ENCODE assay signal across 1 cellular context in genomic region chr12:12032260-12032761, GRCh38.
A peak's percentile ranks its signal among the peaks of the same experiment; 100 is the strongest.
TF ChIP-seq lines count a peak whose summit lies in the region.

No MANE protein-coding gene starts in this region.

TF ChIP-seq in GM12878, 131 proteins besides CTCF, POLR2A, EP300 and RAD21 (continued from another document and continues in another):
- no peak for TF ChIP-seq REST (IDR thresholded peaks at IDR 0.05; ENCODE audit: low read depth, low read length)
- no peak for TF ChIP-seq NR2C2 (IDR thresholded peaks at IDR 0.05; ENCODE audit: borderline replicate concordance, control insufficient read depth, insufficient read length, low read depth)
- no peak for TF ChIP-seq SMAD1 (IDR thresholded peaks at IDR 0.05; ENCODE audit: low read depth, partially characterized antibody)
- no peak for TF ChIP-seq E4F1 (IDR thresholded peaks at IDR 0.05; ENCODE audit: borderline replicate concordance, partially characterized antibody)
- TF ChIP-seq ELK1 (IDR thresholded peaks at IDR 0.05; ENCODE audit: low read depth, low read length), result no peak
- TF ChIP-seq RELA (IDR thresholded peaks at IDR 0.05; ENCODE audit: borderline replicate concordance, partially characterized antibody), result no peak
- no peak for TF ChIP-seq E2F4 (IDR thresholded peaks at IDR 0.05; ENCODE audit: low read depth, low read length)
- no peak for TF ChIP-seq NFXL1 (IDR thresholded peaks at IDR 0.05; ENCODE audit: borderline replicate concordance)
- TF ChIP-seq POLR2AphosphoS5 (IDR thresholded peaks at IDR 0.05; ENCODE audit: low read length), result no peak; the same call in none of the 2 replicates
- TF ChIP-seq ZNF274 (IDR thresholded peaks at IDR 0.05; ENCODE audit: insufficient read depth, insufficient read length), result no peak
- no peak for TF ChIP-seq MTA2 (IDR thresholded peaks at IDR 0.05; ENCODE audit: low read depth)
- TF ChIP-seq ZNF384 (IDR thresholded peaks at IDR 0.05; ENCODE audit: borderline replicate concordance, low read depth, low read length), result no peak
- TF ChIP-seq KAT2A (conservative IDR thresholded peaks at IDR 0.05; ENCODE audit: control insufficient read depth, low read depth, low read length), result no peak
- TF ChIP-seq ZNF24 (IDR thresholded peaks at IDR 0.05), result no peak
- no peak for TF ChIP-seq EGR1 (IDR thresholded peaks at IDR 0.05; ENCODE audit: borderline replicate concordance in 1 of 2, low read depth in 2 of 2, low read length in 2 of 2)
- TF ChIP-seq JUND (IDR thresholded peaks at IDR 0.05; ENCODE audit: low read depth, low read length), result no peak
- peak; percentile 81 for TF ChIP-seq ZNF687 (IDR thresholded peaks at IDR 0.05)
- no peak for TF ChIP-seq WRNIP1 (IDR thresholded peaks at IDR 0.05; ENCODE audit: borderline replicate concordance, low read depth, low read length)
- no peak for TF ChIP-seq SP1 (IDR thresholded peaks at IDR 0.05; ENCODE audit: low read depth, low read length)
- TF ChIP-seq RAD51 (IDR thresholded peaks at IDR 0.05), result no peak
- TF ChIP-seq PRDM15 (CRISPR knock-in tag; IDR thresholded peaks at IDR 0.05), result no peak
- TF ChIP-seq HCFC1 (IDR thresholded peaks at IDR 0.05; ENCODE audit: low read length), result no peak
- TF ChIP-seq ESRRA (IDR thresholded peaks at IDR 0.05; ENCODE audit: low read length), result no peak
- no peak for TF ChIP-seq ZBTB33 (IDR thresholded peaks at IDR 0.05)
- TF ChIP-seq TCF3 (IDR thresholded peaks at IDR 0.05; ENCODE audit: borderline replicate concordance, insufficient read depth, low read depth, low read length), result no peak
- peak; percentile 47 for TF ChIP-seq IKZF1 (conservative IDR thresholded peaks at IDR 0.05)
- TF ChIP-seq RUNX3 (IDR thresholded peaks at IDR 0.05; ENCODE audit: low read length), result peak; percentile 69
- TF ChIP-seq TAF1 (IDR thresholded peaks at IDR 0.05; ENCODE audit: borderline replicate concordance, low read depth, low read length), result 0 out of 2 replicates have a peak, but pooled peaks have one; percentile 34
- TF ChIP-seq ZSCAN29 (IDR thresholded peaks at IDR 0.05), result no peak
- no peak for TF ChIP-seq ZZZ3 (IDR thresholded peaks at IDR 0.05; ENCODE audit: control insufficient read depth, insufficient read length, low read depth)
- TF ChIP-seq SMARCA5 (IDR thresholded peaks at IDR 0.05), result no peak
- no peak for TF ChIP-seq CBFB (IDR thresholded peaks at IDR 0.05; ENCODE audit: low read depth)
- no peak for TF ChIP-seq HSF1 (IDR thresholded peaks at IDR 0.05; ENCODE audit: low read depth, low read length)
- no peak for TF ChIP-seq HDAC2 (IDR thresholded peaks at IDR 0.05)
- TF ChIP-seq STAT3 (IDR thresholded peaks at IDR 0.05; ENCODE audit: low read depth, low read length), result no peak
- no peak for TF ChIP-seq BMI1 (IDR thresholded peaks at IDR 0.05; ENCODE audit: borderline replicate concordance)
